In genomic region chr13:33109801-33110200, GRCh38 we compare ENCODE assay signal across 9 cellular contexts.
DNase-seq lines count a peak whose midpoint lies in the region; ATAC-seq, FAIRE-seq and TF ChIP-seq lines count a peak whose summit lies in the region.
"Had no signal": no experiment of that assay in that cellular context is flagged by ENCODE, and none has a peak within 500 bp of the region (broad histone marks: within the 10 kb centered on the region; RNA-seq: fewer than 3 reads in every experiment).

No MANE protein-coding gene starts in this region.

- no peaks in the 10 kb centered on the region for H3K79me2 ChIP-seq in SK-N-SH (ENCODE audit: insufficient read depth)

- no peak overlapping the region for H3K4me2 ChIP-seq in SK-N-SH

- no peaks in the 10 kb centered on the region for H3K9me2 ChIP-seq in SK-N-SH

- H3K4me3 ChIP-seq in AG10803 (ENCODE audit: low read length) (no peak overlapping the region), SK-N-SH (ENCODE audit: low read depth in 2 of 2, low read length in 1 of 2) (no peak overlapping the region), kidney (ENCODE audit: low read length in 2 of 2) (no peak overlapping the region)

- no peaks in the 10 kb centered on the region for H3K27me3 ChIP-seq in SK-N-SH (ENCODE audit: insufficient read depth)

- TF ChIP-seq EP300 in SK-N-SH (IDR thresholded peaks at IDR 0.05; ENCODE audit: borderline replicate concordance in 1 of 2, low read depth in 1 of 2, low read length in 1 of 2) = no peak

- ATAC-seq in GM19438 (IDR thresholded peaks at IDR 0.05; ENCODE audit: low read depth, unreplicated experiment) (peak; percentile 47), GM18498 (IDR thresholded peaks at IDR 0.05; ENCODE audit: unreplicated experiment) (no peak)

- TF ChIP-seq CTCF in AG10803 (conservative IDR thresholded peaks at IDR 0.05; ENCODE audit: low read length) (peak; percentile 39), SK-N-SH (IDR thresholded peaks at IDR 0.05) (peak; percentile 45), kidney (IDR thresholded peaks at IDR 0.05; ENCODE audit: borderline replicate concordance, extremely low read depth, insufficient read depth) (no peak)

- intact Hi-C loops in kidney (cut with DNase I) = no loop called here

- POLR2A ChIA-PET in SK-N-SH (lab: Yijun Ruan, JAX) = no interaction called here

- H2AFZ ChIP-seq in SK-N-SH (ENCODE audit: low read depth) = no peak overlapping the region

- CTCF ChIA-PET in SK-N-SH (lab: Yijun Ruan, JAX) = interaction anchor here (1.3 kb wide), 1 partner anchor 9 kb away, joined by 4 read pairs; no protein-coding TSS in a partner anchor

- H3K27ac ChIP-seq in SK-N-SH (ENCODE audit: low read depth in 2 of 2, low read length in 1 of 2) (no peak overlapping the region), kidney (ENCODE audit: low read depth in 2 of 2, low read length in 2 of 2) (peak overlapping the region; percentile 25 to 28)

- DNase-seq in AG10803 (ENCODE audit: low read depth) = no peak
- DNase-seq in SK-N-SH = no peak
- DNase-seq in kidney = no peak
- no peak for DNase-seq in NCI-H526 treated with DMSO at 0.1 percent for 48 hours (lab: John Stamatoyannopoulos, UW)
- DNase-seq in NCI-H1417 (lab: John Stamatoyannopoulos, UW) = no peak
- DNase-seq in OCI-M2 (lab: John Stamatoyannopoulos, UW; ENCODE audit: unreplicated experiment) = no peak

- no peak for FAIRE-seq in kidney (lab: Jason Lieb, UNC)
- FAIRE-seq: G401.6 had no signal

- H3K4me1 ChIP-seq in SK-N-SH (ENCODE audit: control insufficient read depth in 1 of 2, insufficient read depth in 2 of 2, low read depth in 1 of 2, low read length in 1 of 2) (peaks cover 9 to 14% of the 10 kb centered on the region in 2 experiments), kidney (ENCODE audit: control insufficient read depth in 1 of 2, insufficient read depth in 1 of 2, low read depth in 1 of 2, low read length in 2 of 2) (peaks cover 0 to 12% of the 10 kb centered on the region in 2 donors)

- no peaks in the 10 kb centered on the region for H3K9me3 ChIP-seq in SK-N-SH
- no peaks in the 10 kb centered on the region for H3K9me3 ChIP-seq in kidney (ENCODE audit: control insufficient read depth in 1 of 2, low read length in 2 of 2)

- H3K9ac ChIP-seq in SK-N-SH (no peak overlapping the region), kidney (ENCODE audit: low read length in 2 of 2) (no peak overlapping the region)

- no peaks in the 10 kb centered on the region for H4K20me1 ChIP-seq in SK-N-SH (ENCODE audit: insufficient read depth)

- peaks cover 35 to 59% of the 10 kb centered on the region in 2 experiments for H3K36me3 ChIP-seq in SK-N-SH (replicated peaks in 1 of 2; ENCODE audit: control insufficient read depth in 1 of 2, insufficient read depth in 2 of 2, low read length in 1 of 2)
- H3K36me3 ChIP-seq in kidney (ENCODE audit: control insufficient read depth in 1 of 2, insufficient read depth in 2 of 2, low read length in 2 of 2) = peaks cover 25 to 43% of the 10 kb centered on the region in 2 donors

- TF ChIP-seq RAD21 in SK-N-SH (IDR thresholded peaks at IDR 0.05; ENCODE audit: low read length) = peak; percentile 42

- no peaks in the 10 kb centered on the region for H3F3A ChIP-seq in SK-N-SH (replicated peaks; ENCODE audit: insufficient read depth)

- WGBS in SK-N-SH (ENCODE audit: low lambda C conversion rate) = 96% methylated on average over 8 of the region's 10 CpGs

TF ChIP-seq in SK-N-SH, 30 proteins besides CTCF, POLR2A, EP300 and RAD21:
- TF ChIP-seq FOSL2 (IDR thresholded peaks at IDR 0.05; ENCODE audit: borderline replicate concordance, low read depth) (no peak), SMC3 (IDR thresholded peaks at IDR 0.05; ENCODE audit: low read depth, low read length) (0 out of 2 replicates have a peak, but pooled peaks have one; percentile 3)

Comparison
In these comparisons a context has a peak if more than half of its experiments do, and no peak if none do; other contexts are left out.
1. H3K27ac ChIP-seq: peak in kidney (2 of 2); none in SK-N-SH (0 of 2).